Comparison of ENCODE assay signal across 8 cellular contexts in the genomic region with DNA sequence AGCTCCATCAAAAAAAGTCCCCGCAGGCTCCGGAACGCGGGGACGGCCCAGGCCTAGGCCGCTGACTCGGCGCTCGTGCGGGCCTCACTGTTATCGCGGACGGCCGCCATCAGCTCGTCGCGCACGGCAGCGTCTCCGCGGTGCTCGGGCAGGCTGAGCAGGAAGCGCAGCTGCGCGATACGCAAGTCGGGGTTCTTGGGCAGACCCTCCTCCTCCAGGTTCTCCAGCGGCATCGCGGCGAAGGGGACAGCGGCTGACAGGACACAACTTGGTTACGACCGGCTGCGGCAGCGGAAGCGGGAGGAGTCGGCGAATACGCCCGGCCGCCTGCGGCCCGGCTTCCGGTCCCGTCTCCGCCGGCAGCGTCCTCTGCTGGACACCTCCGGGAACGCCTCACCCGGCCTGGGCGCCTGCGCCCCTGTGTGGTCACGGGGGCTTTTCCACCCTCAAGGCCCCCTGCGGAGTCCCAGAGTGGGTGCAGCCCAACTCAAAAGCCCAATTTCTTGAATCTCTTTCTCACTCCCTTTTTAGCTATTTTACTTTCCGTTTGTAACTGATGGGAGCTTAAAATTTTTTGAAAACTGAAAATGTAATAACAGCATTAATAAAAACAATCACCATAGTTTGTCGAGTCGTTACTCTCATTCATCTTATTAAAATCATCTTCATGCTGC. TPM values are rescaled to one million over a fixed set of nuclear protein-coding genes. Genes with fewer than 3 reads are reported as not detected.
DNase-seq lines count a peak whose midpoint lies in the region; ATAC-seq and TF ChIP-seq lines count a peak whose summit lies in the region.

A gene (minus strand): TSS at position 308 of the 674 bp plus-strand sequence. CDS start 75 bp downstream, at position 233.

- peak; percentile 100 for TF ChIP-seq CTCF in VCaP (conservative IDR thresholded peaks at IDR 0.05)
- TF ChIP-seq CTCF in breast epithelium (IDR thresholded peaks at IDR 0.05) = peak; percentile 98 to 99 (median 99)
- peak; percentile 99 for TF ChIP-seq CTCF in smooth muscle cell (IDR thresholded peaks at IDR 0.05; ENCODE audit: borderline replicate concordance, insufficient read depth, poor library complexity, severe bottlenecking)

- no peaks in the 10 kb centered on the region for H3K27me3 ChIP-seq in breast epithelium
- no peaks in the 10 kb centered on the region for H3K27me3 ChIP-seq in smooth muscle cell (ENCODE audit: low read depth)

- H3K9me3 ChIP-seq in breast epithelium = no peaks in the 10 kb centered on the region
- no peaks in the 10 kb centered on the region for H3K9me3 ChIP-seq in smooth muscle cell (replicated peaks; ENCODE audit: low read depth)

- intact Hi-C loops in breast epithelium (cut with DNase I; ENCODE audit: low total_unique reads) = loop anchor here (5.0 kb wide), 1 partner anchor 51 kb away; no protein-coding TSS in a partner anchor

- peaks cover 25% of the 10 kb centered on the region for H4K20me1 ChIP-seq in smooth muscle cell (ENCODE audit: low read depth)

- peaks cover 37% of the 10 kb centered on the region for H3K79me2 ChIP-seq in smooth muscle cell (ENCODE audit: low read depth)

- WGBS in smooth muscle cell (ENCODE audit: low lambda C conversion rate) = 3% methylated on average over 59 of the region's 59 CpGs

- no peaks in the 10 kb centered on the region for H3F3A ChIP-seq in smooth muscle cell (ENCODE audit: low read depth)

- peaks cover 0 to 14% of the 10 kb centered on the region in 2 donors for H3K4me1 ChIP-seq in breast epithelium
- H3K4me1 ChIP-seq in smooth muscle cell (ENCODE audit: low read depth) = peaks cover 9% of the 10 kb centered on the region

- TF ChIP-seq POLR2A in breast epithelium (IDR thresholded peaks at IDR 0.05) = no peak

- H3K4me2 ChIP-seq in smooth muscle cell = peak within 1 kb of the TSS; percentile 98

- peak within 1 kb of the TSS; percentile 93 for H2AFZ ChIP-seq in smooth muscle cell (ENCODE audit: low read depth)

- DNase-seq in A172 (ENCODE audit: low spot score) (peak; percentile 64), NCI-H2171 (lab: John Stamatoyannopoulos, UW) (peak; percentile 48), breast epithelium (ENCODE audit: low spot score in 2 of 2) (peak; percentile 73 to 86), iPS-NIHi11 (ENCODE audit: low spot score) (peak; percentile 92), smooth muscle cell (lab: John Stamatoyannopoulos, UW; ENCODE audit: unreplicated experiment) (peak; percentile 82)

- H3K27ac ChIP-seq in VCaP (peak within 1 kb of the TSS; percentile 84), breast epithelium (peak within 1 kb of the TSS; percentile 86 to 89), smooth muscle cell (ENCODE audit: low read depth) (peak within 1 kb of the TSS; percentile 87)

- ATAC-seq in GM18517 (IDR thresholded peaks at IDR 0.05; ENCODE audit: unreplicated experiment) (peak; percentile 95), HG03045 (IDR thresholded peaks at IDR 0.05; ENCODE audit: unreplicated experiment) (peak; percentile 98)

- H3K4me3 ChIP-seq in breast epithelium = peak within 1 kb of the TSS; percentile 91 to 96 (median 96)
- peak within 1 kb of the TSS; percentile 90 for H3K4me3 ChIP-seq in smooth muscle cell

- H3K36me3 ChIP-seq in breast epithelium (no peaks in the 10 kb centered on the region), smooth muscle cell (ENCODE audit: low read depth) (peaks cover 13% of the 10 kb centered on the region)

- peak within 1 kb of the TSS; percentile 99 for H3K9ac ChIP-seq in smooth muscle cell (ENCODE audit: low read depth)

RNA-seq across cellular contexts. Expression of the gene that starts here (rescaled TPM):
- 159 and 176 TPM in 2 replicates for total RNA-seq in A172 (2014; rRNA removed; shearing (Covaris generic))
- total RNA-seq in breast epithelium (10 to 100 TPM; 60.9 to 74.7 (median 69.8) TPM), smooth muscle cell (109 and 113 TPM in 2 replicates)
- 116 and 119 TPM in 2 replicates for polyA plus RNA-seq in smooth muscle cell

Comparison
In these comparisons a context has a peak if more than half of its experiments do, and no peak if none do; other contexts are left out.
1. Peak in every context shown above with its lines: DNase-seq, ATAC-seq, H3K4me3 ChIP-seq and H3K27ac ChIP-seq.